1 cellular context compared by ENCODE assay signal in genomic region chr6:26408828-26409730, GRCh38.
A peak's percentile ranks its signal among the peaks of the same experiment; 100 is the strongest.
TF ChIP-seq lines count a peak whose summit lies in the region.

No MANE protein-coding gene starts in this region.

TF ChIP-seq in K562, 482 proteins besides CTCF, POLR2A, EP300 and RAD21:
- peak; percentile 94 for TF ChIP-seq RBM25 (IDR thresholded peaks at IDR 0.05; ENCODE audit: low read depth, low read length, severe bottlenecking)
- TF ChIP-seq ZFP36 (IDR thresholded peaks at IDR 0.05; ENCODE audit: low read depth, low read length, partially characterized antibody), result peak; percentile 71
- no peak for TF ChIP-seq RBM15 (IDR thresholded peaks at IDR 0.05; ENCODE audit: insufficient read depth, low read length)
- 0 out of 2 replicates have a peak, but pooled peaks have one; percentile 46 for TF ChIP-seq ADNP (tag; IDR thresholded peaks at IDR 0.05)
- TF ChIP-seq BCOR (IDR thresholded peaks at IDR 0.05), result 0 out of 2 replicates have a peak, but pooled peaks have one; percentile 15
